In the genomic region with DNA sequence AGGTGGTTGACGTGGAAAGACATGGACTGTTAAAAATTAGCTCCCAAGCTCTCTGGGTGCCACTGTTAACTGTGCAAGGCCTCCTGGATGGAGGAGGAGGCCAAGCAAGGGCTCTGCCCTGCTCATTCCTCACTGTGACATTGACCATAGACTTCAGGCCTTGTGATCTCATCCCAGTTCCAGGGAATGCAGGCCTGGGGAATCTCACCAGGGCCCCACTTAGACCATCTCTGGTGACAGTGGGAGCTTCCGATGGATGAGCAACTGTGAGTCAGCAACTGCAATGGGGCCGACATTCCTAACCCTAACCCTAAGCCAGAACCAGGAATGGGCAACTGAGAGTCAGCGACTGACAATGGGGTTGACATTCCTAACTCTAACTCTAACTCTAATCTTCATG, we compare ENCODE assay signal across 1 cellular context.
TF ChIP-seq lines count a peak whose summit lies in the region.

No MANE protein-coding gene starts in this region.

TF ChIP-seq in HCT116, 20 proteins besides CTCF, POLR2A, EP300 and RAD21:
- TF ChIP-seq EZH2phosphoT487 (IDR thresholded peaks at IDR 0.05; ENCODE audit: borderline replicate concordance) (no peak), FOSL1 (IDR thresholded peaks at IDR 0.05; ENCODE audit: low read depth) (peak; percentile 14; the same call in 1 of the 2 replicates)
